Comparison of ENCODE assay signal across 28 cellular contexts in genomic region chr17:4170639-4171280, GRCh38.
"Had no signal": no experiment of that assay in that cellular context is flagged by ENCODE, and none has a peak within 500 bp of the region (broad histone marks: within the 10 kb centered on the region; RNA-seq: fewer than 3 reads in every experiment).

No MANE protein-coding gene starts in this region.

- DNase-seq: activated B cell treated with CpG ODN at 0.5 μM for 24 hours; activated CD4-positive, alpha-beta memory T cell treated with anti-CD3 and anti-CD28 coated beads for 36 hours; activated CD4-positive, alpha-beta T cell treated with anti-CD3 and anti-CD28 coated beads for 4 hours; activated naive CD4-positive, alpha-beta T cell treated with Interleukin-2 at 50 U/mL for 16 hours; activated T-cell treated with anti-CD3 and anti-CD28 coated beads, Interleukin-2, amount 50 U/mL, for 48 hours; anterior cingulate cortex; brain microvascular endothelial cell; caudate nucleus; glutamatergic neuron; immature natural killer cell; kidney glomerular epithelial cell; left ventricle myocardium inferior; nephron progenitor cell; occipital lobe; stimulated activated CD4-positive, alpha-beta T cell treated with anti-CD3 and anti-CD28 coated beads, Interleukin-2, amount 100 ng/mL, for 48 hours; stimulated activated CD8-positive, alpha-beta memory T cell treated with anti-CD3 and anti-CD28 coated beads, Interleukin-4, amount 100 ng/mL, for 48 hours; stimulated activated naive CD4-positive, alpha-beta T cell; T-helper 17 cell; testis; trophoblast cell; uterus had no signal

- H3K36me3 ChIP-seq: uterus had no signal

- H3K9me3 Mint-ChIP-seq: activated B cell treated with CpG ODN at 0.5 μM for 24 hours; activated CD4-positive, alpha-beta memory T cell treated with anti-CD3 and anti-CD28 coated beads for 36 hours; immature natural killer cell; nephron progenitor cell had no signal

- H3K4me3 ChIP-seq: dorsolateral prefrontal cortex, esophagus muscularis mucosa, hepatocyte, left ventricle myocardium inferior, smooth muscle cell, testis, uterus had no signal

- H3K27ac ChIP-seq: brain microvascular endothelial cell, esophagus muscularis mucosa, hepatocyte, left ventricle myocardium inferior, testis, uterus had no signal

- H3K27me3 Mint-ChIP-seq: activated B cell treated with CpG ODN at 0.5 μM for 24 hours; activated CD4-positive, alpha-beta memory T cell treated with anti-CD3 and anti-CD28 coated beads for 36 hours; T-helper 17 cell had no signal

- H3K4me1 Mint-ChIP-seq: activated B cell treated with CpG ODN at 0.5 μM for 24 hours had no signal

- H3K27ac Mint-ChIP-seq: activated B cell treated with CpG ODN at 0.5 μM for 24 hours; activated CD4-positive, alpha-beta memory T cell treated with anti-CD3 and anti-CD28 coated beads for 36 hours had no signal

- ATAC-seq: sciatic nerve, T-helper 17 cell had no signal

- H3K27me3 ChIP-seq: brain microvascular endothelial cell, dorsolateral prefrontal cortex, esophagus muscularis mucosa, hepatocyte, testis, uterus had no signal

- H2AFZ ChIP-seq: hepatocyte had no signal

- H3K9me3 ChIP-seq: esophagus muscularis mucosa, left ventricle myocardium inferior, testis, uterus had no signal

- H3K4me3 Mint-ChIP-seq: activated B cell treated with CpG ODN at 0.5 μM for 24 hours; activated CD4-positive, alpha-beta memory T cell treated with anti-CD3 and anti-CD28 coated beads for 36 hours; immature natural killer cell; nephron progenitor cell; T-helper 17 cell had no signal

- H3K4me1 ChIP-seq: esophagus muscularis mucosa, testis, uterus had no signal

- H3K4me2 ChIP-seq: hepatocyte, smooth muscle cell had no signal

- FAIRE-seq: colon, frontal cortex had no signal

- H3K79me2 ChIP-seq: hepatocyte had no signal
